In the genomic region with DNA sequence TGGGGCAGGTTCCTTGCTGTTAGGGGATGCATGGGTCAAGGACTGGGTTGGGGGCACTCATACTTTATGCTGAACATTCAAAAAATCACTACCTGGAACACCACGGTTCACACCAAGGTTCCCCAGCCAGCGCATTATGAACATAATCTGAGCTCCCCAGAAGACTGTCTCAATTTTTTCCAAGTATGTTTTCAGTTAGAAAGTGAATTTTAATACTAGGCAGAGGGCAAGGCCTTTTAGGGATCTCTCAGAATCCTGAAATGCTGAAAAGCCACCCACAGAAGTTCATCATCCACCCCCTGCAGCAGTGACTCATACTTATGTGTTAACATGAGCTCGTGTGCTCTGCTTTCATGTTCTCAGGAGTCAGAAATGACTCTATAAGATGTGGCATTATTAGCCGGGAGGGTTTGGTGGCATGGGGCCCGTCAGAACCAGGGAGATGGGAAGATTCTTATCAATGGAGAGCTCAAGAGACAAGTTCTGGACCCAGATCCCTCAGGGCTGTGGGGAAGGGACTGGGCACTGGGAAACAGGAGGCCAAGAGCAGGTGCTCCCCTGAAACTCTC, we compare ENCODE assay signal across 8 cellular contexts.
DNase-seq lines count a peak whose midpoint lies in the region; ATAC-seq and TF ChIP-seq lines count a peak whose summit lies in the region.

No MANE protein-coding gene starts in this region.

- H3K9me3 ChIP-seq in CD4-positive, alpha-beta T cell (ENCODE audit: control insufficient read depth, low read length), result no peaks in the 10 kb centered on the region
- H3K9me3 ChIP-seq in naive thymus-derived CD4-positive, alpha-beta T cell (ENCODE audit: control insufficient read depth in 2 of 3, low read length in 3 of 3), result no peaks in the 10 kb centered on the region

- no peak overlapping the region for H3K4me3 ChIP-seq in naive thymus-derived CD4-positive, alpha-beta T cell (ENCODE audit: low read length)

- peak in 5 of 10 experiments; percentile 20 to 31 (median 25) for DNase-seq in CD4-positive, alpha-beta T cell
- peak; percentile 43 for DNase-seq in activated naive CD4-positive, alpha-beta T cell treated with anti-CD3 and anti-CD28 coated beads, Interleukin-2, amount 10 ng/mL, durations not matched to agents 7 days and 5 days
- peak in 1 of 9 donors; percentile 56 for DNase-seq in naive thymus-derived CD4-positive, alpha-beta T cell
- DNase-seq in chondrocyte (ENCODE audit: low spot score) (no peak), type B pancreatic cell (ENCODE audit: extremely low spot score, unreplicated experiment) (no peak)
- no peak for DNase-seq in NK-92 treated with Interleukin-12 subunit alpha and Interleukin-12 subunit beta, amount 100 ng/mL, for 24 hours (lab: John Stamatoyannopoulos, UW)

- H3K27me3 ChIP-seq in CD4-positive, alpha-beta T cell (ENCODE audit: control insufficient read depth, insufficient read depth, low read length), result no peaks in the 10 kb centered on the region
- no peaks in the 10 kb centered on the region for H3K27me3 ChIP-seq in naive thymus-derived CD4-positive, alpha-beta T cell (ENCODE audit: control insufficient read depth in 2 of 2, insufficient read depth in 2 of 2, low read length in 2 of 2)

- POLR2A ChIA-PET in CD4-positive, alpha-beta T cell (lab: Charles Lee), result interaction anchor here (0.6 to 1.5 kb wide), 7 partner anchors 10 to 222 kb away, joined by 3 to 14 read pairs (median 4); no protein-coding TSS in a partner anchor
- POLR2A ChIA-PET in naive thymus-derived CD4-positive, alpha-beta T cell (lab: Charles Lee), result interaction anchor here (0.6 to 1.0 kb wide), 3 partner anchors 9 to 10 kb away, joined by 3 to 4 read pairs (median 4); no protein-coding TSS in a partner anchor

- no peak overlapping the region for H3K27ac ChIP-seq in CD4-positive, alpha-beta T cell (ENCODE audit: low read depth, low read length)
- no peak overlapping the region for H3K27ac ChIP-seq in naive thymus-derived CD4-positive, alpha-beta T cell (ENCODE audit: low read depth, low read length)

- H3K4me3 Mint-ChIP-seq in CD4-positive, alpha-beta T cell, result no peak overlapping the region
- H3K4me3 Mint-ChIP-seq in IgD-negative memory B cell, result peak overlapping the region in 1 of 4 donors; percentile 39
- H3K4me3 Mint-ChIP-seq in activated naive CD4-positive, alpha-beta T cell treated with anti-CD3 and anti-CD28 coated beads, Interleukin-2, amount 10 ng/mL, durations not matched to agents 7 days and 5 days, result no peak overlapping the region
- H3K4me3 Mint-ChIP-seq in naive thymus-derived CD4-positive, alpha-beta T cell, result peak overlapping the region in 1 of 10 donors; percentile 34
- no peak overlapping the region for H3K4me3 Mint-ChIP-seq in chondrocyte (ENCODE audit: unreplicated experiment)
- H3K4me3 Mint-ChIP-seq in type B pancreatic cell, result no peak overlapping the region

- H3K9me3 Mint-ChIP-seq in CD4-positive, alpha-beta T cell, result no peaks in the 10 kb centered on the region
- peaks cover 0 to 3% (median 2%) of the 10 kb centered on the region in 3 donors for H3K9me3 Mint-ChIP-seq in IgD-negative memory B cell
- peaks cover 4% of the 10 kb centered on the region for H3K9me3 Mint-ChIP-seq in activated naive CD4-positive, alpha-beta T cell treated with anti-CD3 and anti-CD28 coated beads, Interleukin-2, amount 10 ng/mL, durations not matched to agents 7 days and 5 days
- peaks cover 0 to 8% (median 3%) of the 10 kb centered on the region in 11 donors for H3K9me3 Mint-ChIP-seq in naive thymus-derived CD4-positive, alpha-beta T cell
- H3K9me3 Mint-ChIP-seq in chondrocyte (ENCODE audit: low read depth), result no peaks in the 10 kb centered on the region
- H3K9me3 Mint-ChIP-seq in type B pancreatic cell, result peaks cover 8% of the 10 kb centered on the region

- CTCF ChIA-PET in CD4-positive, alpha-beta T cell (lab: Charles Lee), result interaction anchor here (0.5 to 1.2 kb wide), 3 partner anchors 10 to 15 kb away, joined by 3 to 7 read pairs (median 3); no protein-coding TSS in a partner anchor
- CTCF ChIA-PET in activated naive CD4-positive, alpha-beta T cell treated with anti-CD3 and anti-CD28 coated beads, Interleukin-2, amount 10 ng/mL, durations not matched to agents 7 days and 5 days (lab: Charles Lee), result interaction anchor here (0.8 to 1.2 kb wide), 2 partner anchors 9 to 10 kb away, joined by 4 to 7 read pairs; no protein-coding TSS in a partner anchor
- CTCF ChIA-PET in naive thymus-derived CD4-positive, alpha-beta T cell (lab: Charles Lee), result no interaction called here

- H3K36me3 ChIP-seq in naive thymus-derived CD4-positive, alpha-beta T cell (ENCODE audit: control insufficient read depth in 2 of 3, insufficient read depth in 3 of 3, low read length in 3 of 3), result no peaks in the 10 kb centered on the region

- ATAC-seq in CD4-positive, alpha-beta T cell (ENCODE audit: poor library complexity), result peak; percentile 14
- no peak for ATAC-seq in naive thymus-derived CD4-positive, alpha-beta T cell
- ATAC-seq in HG03439 (IDR thresholded peaks at IDR 0.05; ENCODE audit: unreplicated experiment), result no peak

- H3K27ac Mint-ChIP-seq in CD4-positive, alpha-beta T cell, result peak overlapping the region; percentile 52
- H3K27ac Mint-ChIP-seq in IgD-negative memory B cell, result peak overlapping the region in 2 of 3 donors; percentile 34 to 86
- H3K27ac Mint-ChIP-seq in activated naive CD4-positive, alpha-beta T cell treated with anti-CD3 and anti-CD28 coated beads, Interleukin-2, amount 10 ng/mL, durations not matched to agents 7 days and 5 days, result peak overlapping the region; percentile 22
- H3K27ac Mint-ChIP-seq in naive thymus-derived CD4-positive, alpha-beta T cell, result peak overlapping the region; percentile 51 to 99 (median 68)
- no peak overlapping the region for H3K27ac Mint-ChIP-seq in chondrocyte (ENCODE audit: unreplicated experiment)
- no peak overlapping the region for H3K27ac Mint-ChIP-seq in type B pancreatic cell

- peaks cover 52% of the 10 kb centered on the region for H3K4me1 Mint-ChIP-seq in CD4-positive, alpha-beta T cell (ENCODE audit: low read depth)
- H3K4me1 Mint-ChIP-seq in IgD-negative memory B cell (peaks cover 6 to 10% (median 9%) of the 10 kb centered on the region in 3 donors), chondrocyte (ENCODE audit: low read depth) (peaks cover 14% of the 10 kb centered on the region), type B pancreatic cell (ENCODE audit: unreplicated experiment) (peaks cover 7% of the 10 kb centered on the region)
- peaks cover 43% of the 10 kb centered on the region for H3K4me1 Mint-ChIP-seq in activated naive CD4-positive, alpha-beta T cell treated with anti-CD3 and anti-CD28 coated beads, Interleukin-2, amount 10 ng/mL, durations not matched to agents 7 days and 5 days
- H3K4me1 Mint-ChIP-seq in naive thymus-derived CD4-positive, alpha-beta T cell, result peaks cover 16 to 51% (median 40%) of the 10 kb centered on the region in 7 donors

- H3K36me3 Mint-ChIP-seq in CD4-positive, alpha-beta T cell (ENCODE audit: low read depth), result no peaks in the 10 kb centered on the region
- H3K36me3 Mint-ChIP-seq in IgD-negative memory B cell (peaks cover 1% of the 10 kb centered on the region), chondrocyte (ENCODE audit: low read depth) (no peaks in the 10 kb centered on the region), type B pancreatic cell (no peaks in the 10 kb centered on the region)
- H3K36me3 Mint-ChIP-seq in activated naive CD4-positive, alpha-beta T cell treated with anti-CD3 and anti-CD28 coated beads, Interleukin-2, amount 10 ng/mL, durations not matched to agents 7 days and 5 days, result peaks cover 4% of the 10 kb centered on the region
- peaks cover 0 to 6% (median 0%) of the 10 kb centered on the region in 5 donors for H3K36me3 Mint-ChIP-seq in naive thymus-derived CD4-positive, alpha-beta T cell

- no peaks in the 10 kb centered on the region for H3K27me3 Mint-ChIP-seq in CD4-positive, alpha-beta T cell
- H3K27me3 Mint-ChIP-seq in IgD-negative memory B cell, result peaks cover 3% of the 10 kb centered on the region
- H3K27me3 Mint-ChIP-seq in activated naive CD4-positive, alpha-beta T cell treated with anti-CD3 and anti-CD28 coated beads, Interleukin-2, amount 10 ng/mL, durations not matched to agents 7 days and 5 days, result peaks cover 3% of the 10 kb centered on the region
- H3K27me3 Mint-ChIP-seq in naive thymus-derived CD4-positive, alpha-beta T cell, result no peaks in the 10 kb centered on the region
- H3K27me3 Mint-ChIP-seq in chondrocyte (ENCODE audit: low read depth), result no peaks in the 10 kb centered on the region
- H3K27me3 Mint-ChIP-seq in type B pancreatic cell, result no peaks in the 10 kb centered on the region

- peaks cover 19 to 30% of the 10 kb centered on the region in 2 donors for H3K4me1 ChIP-seq in naive thymus-derived CD4-positive, alpha-beta T cell (ENCODE audit: control insufficient read depth in 2 of 2, insufficient read depth in 2 of 2, low read length in 2 of 2)

- intact Hi-C loops in CD4-positive, alpha-beta T cell (cut with DNase I, micrococcal nuclease), result loop anchor here in 1 of 2 experiments (10.0 kb wide), 1 partner anchor 788 kb away; no protein-coding TSS in a partner anchor
- intact Hi-C loops in naive thymus-derived CD4-positive, alpha-beta T cell (cut with micrococcal nuclease), result no loop called here

- no peak for TF ChIP-seq CTCF in CD4-positive, alpha-beta T cell (IDR thresholded peaks at IDR 0.05)
- no peak for TF ChIP-seq CTCF in chondrocyte (IDR thresholded peaks at IDR 0.05)
- TF ChIP-seq CTCF in type B pancreatic cell (conservative IDR thresholded peaks at IDR 0.05), result no peak

Comparison
In these comparisons a context has a peak if more than half of its experiments do, and no peak if none do; other contexts are left out.
1. H3K27ac Mint-ChIP-seq: peak in CD4-positive, alpha-beta T cell (single experiment), IgD-negative memory B cell (2 of 3), activated naive CD4-positive, alpha-beta T cell treated with anti-CD3 and anti-CD28 coated beads, Interleukin-2, amount 10 ng/mL, durations not matched to agents 7 days and 5 days (single experiment) and naive thymus-derived CD4-positive, alpha-beta T cell (9 of 9); none in chondrocyte (single experiment) and type B pancreatic cell (single experiment).